10 cellular contexts compared by ENCODE assay signal in the genomic region with DNA sequence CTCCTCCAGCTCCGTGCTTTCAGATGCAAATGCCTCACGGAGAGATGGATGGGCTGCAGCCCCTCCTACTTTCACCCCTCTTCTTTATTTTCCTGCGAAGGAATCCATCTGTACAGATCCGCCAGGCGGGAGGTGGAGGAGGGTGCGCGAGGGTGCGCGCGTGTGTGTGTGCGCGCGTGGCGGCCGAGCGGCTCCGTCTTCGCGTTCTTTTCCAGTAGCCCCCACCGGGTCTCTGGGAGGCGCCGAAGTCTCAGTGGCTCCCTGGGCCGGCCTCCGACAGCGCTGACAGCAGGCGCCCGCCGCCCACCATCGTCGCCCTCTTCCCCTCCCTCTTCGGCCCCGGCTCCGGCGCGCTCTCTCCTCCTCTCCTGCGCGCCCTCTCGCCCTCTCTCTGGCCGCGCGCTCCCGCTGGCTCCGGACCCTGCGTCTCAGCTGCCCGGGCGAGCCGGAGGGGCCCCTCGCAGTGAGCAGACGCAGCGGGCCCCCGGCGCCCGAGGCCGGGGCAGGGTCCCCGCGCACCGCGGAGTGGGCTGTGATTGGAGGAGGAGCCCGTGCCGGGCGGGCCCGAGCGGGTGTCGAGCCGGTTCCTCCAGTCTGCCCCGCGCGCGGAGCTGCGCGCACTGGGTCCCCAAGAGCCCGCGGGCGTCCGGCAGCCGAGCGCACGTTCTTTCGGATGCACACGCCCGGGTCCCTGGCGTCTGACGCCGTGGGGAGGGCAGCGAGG. TPM values are rescaled to one million over a fixed set of nuclear protein-coding genes. Genes with fewer than 3 reads are reported as not detected.
DNase-seq lines count a peak whose midpoint lies in the region; ATAC-seq, FAIRE-seq and TF ChIP-seq lines count a peak whose summit lies in the region.
"Had no signal": no experiment of that assay in that cellular context is flagged by ENCODE, and none has a peak within 500 bp of the region (broad histone marks: within the 10 kb centered on the region; RNA-seq: fewer than 3 reads in every experiment).

A gene with protein sequence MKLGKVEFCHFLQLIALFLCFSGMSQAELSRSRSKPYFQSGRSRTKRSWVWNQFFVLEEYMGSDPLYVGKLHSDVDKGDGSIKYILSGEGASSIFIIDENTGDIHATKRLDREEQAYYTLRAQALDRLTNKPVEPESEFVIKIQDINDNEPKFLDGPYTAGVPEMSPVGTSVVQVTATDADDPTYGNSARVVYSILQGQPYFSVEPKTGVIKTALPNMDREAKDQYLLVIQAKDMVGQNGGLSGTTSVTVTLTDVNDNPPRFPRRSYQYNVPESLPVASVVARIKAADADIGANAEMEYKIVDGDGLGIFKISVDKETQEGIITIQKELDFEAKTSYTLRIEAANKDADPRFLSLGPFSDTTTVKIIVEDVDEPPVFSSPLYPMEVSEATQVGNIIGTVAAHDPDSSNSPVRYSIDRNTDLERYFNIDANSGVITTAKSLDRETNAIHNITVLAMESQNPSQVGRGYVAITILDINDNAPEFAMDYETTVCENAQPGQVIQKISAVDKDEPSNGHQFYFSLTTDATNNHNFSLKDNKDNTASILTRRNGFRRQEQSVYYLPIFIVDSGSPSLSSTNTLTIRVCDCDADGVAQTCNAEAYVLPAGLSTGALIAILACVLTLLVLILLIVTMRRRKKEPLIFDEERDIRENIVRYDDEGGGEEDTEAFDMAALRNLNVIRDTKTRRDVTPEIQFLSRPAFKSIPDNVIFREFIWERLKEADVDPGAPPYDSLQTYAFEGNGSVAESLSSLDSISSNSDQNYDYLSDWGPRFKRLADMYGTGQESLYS (plus strand): TSS at position 592 of the 724 bp plus-strand sequence. CDS start 11,831 bp downstream, outside the sequence.

- intact Hi-C loops in right cardiac atrium (cut with DNase I), result no loop called here

- in situ Hi-C loops in KBM-7 (cut with MboI; ENCODE audit: low pct_unique_long_range_greater_than_20kb, low sequenced_read_pairs), result no loop called here

- no peak for TF ChIP-seq CTCF in retinal pigment epithelial cell (conservative IDR thresholded peaks at IDR 0.05; ENCODE audit: low read depth, low read length)

- WGBS in right cardiac atrium, result 1% methylated on average over 85 of the region's 85 CpGs

- no peak for FAIRE-seq in RCC 7860 (lab: Jason Lieb, UNC)

- DNase-seq in H7, result peak; percentile 77
- peak; percentile 67 for DNase-seq in NCI-H748 treated with DMSO at 0.1 percent for 48 hours (lab: John Stamatoyannopoulos, UW)
- peak; percentile 12 to 45 (median 41) for DNase-seq in right cardiac atrium
- DNase-seq in retinal pigment epithelial cell (ENCODE audit: low read depth), result no peak
- DNase-seq in KBM-7, result no peak
- DNase-seq in RCC 7860 (ENCODE audit: low spot score), result no peak
- DNase-seq: stimulated activated CD4-positive, alpha-beta T cell treated with anti-CD3 and anti-CD28 coated beads, Interleukin-4, amount 100 ng/mL, for 24 hours had no signal

- H3K27me3 ChIP-seq in H7 (ENCODE audit: control insufficient read depth, insufficient read depth, low read length), result peaks cover 44% of the 10 kb centered on the region
- H3K27me3 ChIP-seq in right cardiac atrium (ENCODE audit: control insufficient read depth, insufficient read depth), result peaks cover 2% of the 10 kb centered on the region

- H3K36me3 ChIP-seq in H7 (replicated peaks; ENCODE audit: control insufficient read depth, insufficient read depth, low read length), result no peaks in the 10 kb centered on the region

- no peak within 1 kb of the TSS for H3K27ac ChIP-seq in right cardiac atrium (ENCODE audit: low read length)

- H3K9me3 ChIP-seq in right cardiac atrium (ENCODE audit: control insufficient read depth, low read length), result no peaks in the 10 kb centered on the region

- peak; percentile 51 to 65 for ATAC-seq in right cardiac atrium
- no peak for ATAC-seq in GM21786 (IDR thresholded peaks at IDR 0.05; ENCODE audit: unreplicated experiment)
- no peak for ATAC-seq in GM18502 (IDR thresholded peaks at IDR 0.05; ENCODE audit: poor library complexity, unreplicated experiment)

- peak within 1 kb of the TSS; percentile 71 for H3K4me3 ChIP-seq in H7 (ENCODE audit: insufficient read depth, low read depth, low read length)
- peak within 1 kb of the TSS; percentile 39 for H3K4me3 ChIP-seq in right cardiac atrium (ENCODE audit: low read length)
- peak within 1 kb of the TSS; percentile 74 for H3K4me3 ChIP-seq in retinal pigment epithelial cell (ENCODE audit: low read length)

- no peaks in the 10 kb centered on the region for H3K4me1 ChIP-seq in right cardiac atrium (ENCODE audit: control insufficient read depth, insufficient read depth, low read length)

RNA-seq across cellular contexts. Expression of the gene that starts here (rescaled TPM):
- 0.11 and 0.17 TPM in 2 replicates for total RNA-seq in H7 (2014; rRNA removed; shearing (Covaris generic))
- under 1 TPM in 3 of 4 donors, not detected in 1; 0.12 to 0.23 (median 0.20) TPM for total RNA-seq in right cardiac atrium
- 0.07 TPM for polyA plus RNA-seq in right cardiac atrium
- total RNA-seq: OCI-LY7 had no signal

Comparison
In these comparisons a context has a peak if more than half of its experiments do, and no peak if none do; other contexts are left out.
1. Peak in DNase-seq and H3K4me3 ChIP-seq in H7; RNA of the gene not detected or under 1 TPM.
2. Peak in DNase-seq, ATAC-seq and H3K4me3 ChIP-seq in right cardiac atrium; RNA of the gene not detected or under 1 TPM.